Comparison of ENCODE assay signal across 18 cellular contexts in genomic region chr1:8457771-8458409, GRCh38.
DNase-seq lines count a peak whose midpoint lies in the region; ATAC-seq and TF ChIP-seq lines count a peak whose summit lies in the region.
"Had no signal": no experiment of that assay in that cellular context is flagged by ENCODE, and none has a peak within 500 bp of the region (broad histone marks: within the 10 kb centered on the region; RNA-seq: fewer than 3 reads in every experiment).

No MANE protein-coding gene starts in this region.

- H3K4me3 ChIP-seq in OCI-LY3 (ENCODE audit: low read length): peak overlapping the region; percentile 47
- H3K4me3 ChIP-seq: esophagus squamous epithelium, hepatocyte, SK-N-MC had no signal

- ATAC-seq in esophagus mucosa (peak; percentile 42), GM18498 (IDR thresholded peaks at IDR 0.05; ENCODE audit: unreplicated experiment) (no peak)
- ATAC-seq: activated CD4-positive, alpha-beta T cell treated with anti-CD3 and anti-CD28 coated beads for 36 hours; HepG2; left ventricle myocardium superior; stimulated activated naive CD8-positive, alpha-beta T cell treated with anti-CD3 and anti-CD28 coated beads, Interleukin-15, amount 100 ng/mL, for 72 hours had no signal

- H3K4me2 ChIP-seq in OCI-LY3 (ENCODE audit: low read length): peak overlapping the region; percentile 65
- H3K4me2 ChIP-seq: hepatocyte had no signal

- CTCF ChIA-PET in RWPE1 (lab: Yijun Ruan, JAX) (no interaction called here), GM10248 (lab: Yijun Ruan, JAX) (interaction anchor here (1.2 to 2.5 kb wide), 3 partner anchors 30 to 392 kb away, joined by 4 to 6 read pairs (median 5); no protein-coding TSS in a partner anchor)

- no peaks in the 10 kb centered on the region for H3K79me2 ChIP-seq in OCI-LY3 (ENCODE audit: low read length)

- H3K27ac Mint-ChIP-seq in type B pancreatic cell: peak overlapping the region; percentile 72
- H3K27ac Mint-ChIP-seq: activated CD4-positive, alpha-beta T cell treated with anti-CD3 and anti-CD28 coated beads for 36 hours; stimulated activated naive CD8-positive, alpha-beta T cell treated with anti-CD3 and anti-CD28 coated beads, Interleukin-15, amount 100 ng/mL, for 72 hours had no signal

- peaks cover 15% of the 10 kb centered on the region for H3K4me1 ChIP-seq in OCI-LY3 (ENCODE audit: low read length)

- peak; percentile 52 for DNase-seq in NCI-H510A treated with DMSO at 0.1 percent for 48 hours (lab: John Stamatoyannopoulos, UW)
- no peak for DNase-seq in NCI-H510A (lab: John Stamatoyannopoulos, UW)
- DNase-seq in type B pancreatic cell (ENCODE audit: extremely low spot score, unreplicated experiment): no peak
- no peak for DNase-seq in RWPE1 (ENCODE audit: low spot score)
- no peak for DNase-seq in GM10248 (ENCODE audit: extremely low spot score)
- DNase-seq: 8988T; activated CD4-positive, alpha-beta T cell treated with anti-CD3 and anti-CD28 coated beads for 36 hours; COR-L47; esophagus squamous epithelium; left ventricle myocardium superior; NCI-H187; stimulated activated naive CD8-positive, alpha-beta T cell treated with anti-CD3 and anti-CD28 coated beads, Interleukin-15, amount 100 ng/mL, for 72 hours had no signal

- H3K9me3 Mint-ChIP-seq in type B pancreatic cell: no peaks in the 10 kb centered on the region
- H3K9me3 Mint-ChIP-seq: stimulated activated naive CD8-positive, alpha-beta T cell treated with anti-CD3 and anti-CD28 coated beads, Interleukin-15, amount 100 ng/mL, for 72 hours had no signal

- no peak overlapping the region for H2AFZ ChIP-seq in OCI-LY3 (ENCODE audit: low read depth, low read length)
- H2AFZ ChIP-seq: hepatocyte had no signal

- H4K20me1 ChIP-seq in OCI-LY3 (ENCODE audit: insufficient read depth, low read length): no peaks in the 10 kb centered on the region

- TF ChIP-seq CTCF in OCI-LY3 (IDR thresholded peaks at IDR 0.05; ENCODE audit: low read depth, low read length) (no peak), type B pancreatic cell (conservative IDR thresholded peaks at IDR 0.05) (no peak), RWPE1 (conservative IDR thresholded peaks at IDR 0.05; ENCODE audit: low read depth) (no peak), GM10248 (IDR thresholded peaks at IDR 0.05; ENCODE audit: control extremely low read depth, extremely low read depth, low read depth, missing control alignments) (no peak)

- no peaks in the 10 kb centered on the region for H3K27me3 ChIP-seq in OCI-LY3 (ENCODE audit: low read depth, low read length)
- H3K27me3 ChIP-seq: esophagus squamous epithelium, hepatocyte had no signal

- H3K27ac ChIP-seq in OCI-LY3 (ENCODE audit: low read length) (peak overlapping the region; percentile 32), RWPE1 (no peak overlapping the region)
- H3K27ac ChIP-seq: esophagus squamous epithelium, SK-N-MC had no signal

- H3K4me1 Mint-ChIP-seq in type B pancreatic cell (ENCODE audit: unreplicated experiment): peaks cover 58% of the 10 kb centered on the region

- no peaks in the 10 kb centered on the region for H3K9me3 ChIP-seq in OCI-LY3 (ENCODE audit: insufficient read depth, low read length)
- H3K9me3 ChIP-seq: esophagus squamous epithelium had no signal

- peak overlapping the region; percentile 1 for H3K4me3 Mint-ChIP-seq in type B pancreatic cell
- H3K4me3 Mint-ChIP-seq: activated CD4-positive, alpha-beta T cell treated with anti-CD3 and anti-CD28 coated beads for 36 hours; stimulated activated naive CD8-positive, alpha-beta T cell treated with anti-CD3 and anti-CD28 coated beads, Interleukin-15, amount 100 ng/mL, for 72 hours had no signal

- H3K36me3 Mint-ChIP-seq in type B pancreatic cell: peaks cover 14% of the 10 kb centered on the region

- no peaks in the 10 kb centered on the region for H3K27me3 Mint-ChIP-seq in type B pancreatic cell
- H3K27me3 Mint-ChIP-seq: activated CD4-positive, alpha-beta T cell treated with anti-CD3 and anti-CD28 coated beads for 36 hours; stimulated activated naive CD8-positive, alpha-beta T cell treated with anti-CD3 and anti-CD28 coated beads, Interleukin-15, amount 100 ng/mL, for 72 hours had no signal

- POLR2A ChIA-PET in RWPE1 (lab: Yijun Ruan, JAX; ENCODE audit: low non-redundant PET) (no interaction called here), GM10248 (lab: Yijun Ruan, JAX) (no interaction called here)

- no peaks in the 10 kb centered on the region for H3K36me3 ChIP-seq in OCI-LY3 (replicated peaks; ENCODE audit: low read depth, low read length)
- H3K36me3 ChIP-seq: esophagus squamous epithelium had no signal

- H3K9ac ChIP-seq in OCI-LY3 (ENCODE audit: low read length): no peak overlapping the region
